Comparison of ENCODE assay signal across 22 cellular contexts in the genomic region with DNA sequence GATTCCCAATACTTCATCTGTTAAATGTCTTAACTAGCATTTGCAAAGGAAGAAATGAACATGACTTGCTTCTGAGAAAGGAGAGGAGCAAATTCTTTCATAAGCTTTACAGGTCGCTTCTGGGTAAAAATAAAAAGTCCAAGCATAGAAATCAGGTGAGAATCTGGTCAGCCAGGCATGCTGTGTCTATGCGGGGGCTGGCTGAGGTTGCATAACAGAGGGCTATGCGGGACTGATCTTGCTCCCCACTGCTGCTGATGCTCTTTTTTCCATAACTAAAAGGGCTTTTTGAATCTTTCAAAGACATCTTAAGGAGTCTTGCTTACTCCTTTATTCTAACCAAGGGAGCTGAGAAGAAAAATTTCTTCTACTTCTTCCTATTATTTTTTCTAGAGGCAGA.
"Had no signal": no experiment of that assay in that cellular context is flagged by ENCODE, and none has a peak within 500 bp of the region (broad histone marks: within the 10 kb centered on the region; RNA-seq: fewer than 3 reads in every experiment).

No MANE protein-coding gene starts in this region.

- H3K36me3 ChIP-seq: MG63 had no signal

- H3K9ac ChIP-seq: SK-N-SH had no signal

- FAIRE-seq: HepG2 had no signal

- H3K4me3 ChIP-seq: MG63 had no signal

- H3K27ac ChIP-seq: RWPE1 had no signal

- DNase-seq: IMR-90, Karpas-422, KG1, MG63, NCI-H1092, NCI-H1105 treated with DMSO at 0.1 percent for 48 hours, NCI-H1417 treated with DMSO at 0.1 percent for 48 hours, NCI-H146, NCI-H1694 treated with DMSO at 0.1 percent for 48 hours, NCI-H1930, NCI-H2081, NCI-H2107, NCI-H2227 treated with DMSO at 0.1 percent for 48 hours, NCI-H524, NCI-H526 treated with DMSO at 0.1 percent for 48 hours, NCI-H774, PC-3, SHP77, SK-N-SH, SW 1271 had no signal

- H3K4me2 ChIP-seq: SK-N-SH had no signal

- H3K9me3 ChIP-seq: MG63, SK-N-SH had no signal
